2 cellular contexts compared by ENCODE assay signal in genomic region chr19:45179063-45179847, GRCh38.
TF ChIP-seq lines count a peak whose summit lies in the region.

No MANE protein-coding gene starts in this region.

TF ChIP-seq in WTC11, 78 proteins besides CTCF, POLR2A, EP300 and RAD21:
- TF ChIP-seq PRDM15 (CRISPR knock-in tag; IDR thresholded peaks at IDR 0.05): peak; percentile 40; the same call in 1 of the 2 replicates
- TF ChIP-seq NFYB (CRISPR knock-in tag; conservative IDR thresholded peaks at IDR 0.05; ENCODE audit: low read depth): 0 out of 2 replicates have a peak, but pooled peaks have one; percentile 3
- TF ChIP-seq ELF4 (CRISPR knock-in tag; IDR thresholded peaks at IDR 0.05; ENCODE audit: low read depth): 0 out of 2 replicates have a peak, but pooled peaks have one; percentile 26
- TF ChIP-seq GABPB1 (CRISPR knock-in tag; IDR thresholded peaks at IDR 0.05): peak; percentile 30; the same call in 1 of the 2 replicates
- TF ChIP-seq ARID4B (CRISPR knock-in tag; IDR thresholded peaks at IDR 0.05; ENCODE audit: borderline replicate concordance): peak; percentile 5; the same call in 1 of the 2 replicates
- no peak for TF ChIP-seq PRRX2 (CRISPR knock-in tag; IDR thresholded peaks at IDR 0.05)

TF ChIP-seq in H1, 55 proteins besides CTCF, POLR2A, EP300 and RAD21:
- no peak for TF ChIP-seq CREB1 (IDR thresholded peaks at IDR 0.05)
- TF ChIP-seq SAP30 (IDR thresholded peaks at IDR 0.05; ENCODE audit: insufficient read depth, insufficient replicate concordance, low read length): no peak
- no peak for TF ChIP-seq SP4 (IDR thresholded peaks at IDR 0.05; ENCODE audit: low read length)
- TF ChIP-seq GABPA (IDR thresholded peaks at IDR 0.05; ENCODE audit: borderline replicate concordance, insufficient read depth, low read length): no peak
- TF ChIP-seq KDM1A (IDR thresholded peaks at IDR 0.05; ENCODE audit: borderline replicate concordance, low read length): no peak
- TF ChIP-seq PHF8 (conservative IDR thresholded peaks at IDR 0.05; ENCODE audit: low read depth, low read length): 0 out of 2 replicates have a peak, but pooled peaks have one; percentile 0
- TF ChIP-seq JUND (IDR thresholded peaks at IDR 0.05; ENCODE audit: low read length): no peak
- peak; percentile 28; the same call in 1 of the 2 replicates for TF ChIP-seq SUZ12 (IDR thresholded peaks at IDR 0.05; ENCODE audit: low read length)
- TF ChIP-seq MAX (IDR thresholded peaks at IDR 0.05): no peak
- no peak for TF ChIP-seq BCL11A (IDR thresholded peaks at IDR 0.05; ENCODE audit: low read depth in 2 of 2, low read length in 2 of 2)
- TF ChIP-seq ATF2 (IDR thresholded peaks at IDR 0.05; ENCODE audit: low read length): no peak
- TF ChIP-seq KDM5A (IDR thresholded peaks at IDR 0.05; ENCODE audit: low read length): no peak
- TF ChIP-seq KDM4A (IDR thresholded peaks at IDR 0.05; ENCODE audit: low read depth, low read length, severe bottlenecking): peak; percentile 79
- peak; percentile 17 for TF ChIP-seq ASH2L (IDR thresholded peaks at IDR 0.05; ENCODE audit: low read length)
- no peak for TF ChIP-seq CHD1 (IDR thresholded peaks at IDR 0.05; ENCODE audit: low read depth, low read length)
